In the genomic region with DNA sequence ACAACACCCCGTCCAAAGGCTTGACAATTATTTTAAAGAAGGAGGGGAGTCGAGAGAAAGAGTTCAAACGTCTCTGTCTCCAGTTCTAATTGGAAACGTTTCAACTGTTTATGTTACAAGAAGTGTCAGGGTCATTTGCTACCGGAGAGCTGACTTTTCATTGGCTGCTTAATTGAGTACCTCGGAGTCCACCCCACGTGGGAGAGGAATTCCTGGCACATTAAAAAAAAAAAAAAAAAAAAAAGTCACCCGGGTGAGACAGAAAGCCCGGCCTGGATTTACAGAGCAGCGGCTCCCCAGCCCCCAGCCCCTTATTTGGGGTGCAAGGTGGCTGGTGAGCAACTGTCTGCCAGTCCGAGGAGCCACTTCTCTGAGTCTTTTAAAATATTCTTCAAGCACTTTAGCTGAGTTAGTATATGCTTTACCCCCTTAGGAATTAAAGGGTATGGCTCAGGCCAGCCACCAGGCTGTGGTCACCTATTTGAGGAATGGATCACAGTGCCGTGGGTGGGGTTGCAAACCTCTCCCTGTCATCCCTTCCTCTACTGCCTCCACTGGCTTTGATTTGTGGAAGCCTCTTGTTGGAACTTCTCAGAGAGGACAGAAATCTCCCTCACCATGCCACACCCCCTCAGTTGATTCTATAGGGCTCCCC, we compare ENCODE assay signal across 1 cellular context.
A peak's percentile ranks its signal among the peaks of the same experiment; 100 is the strongest.
TF ChIP-seq lines count a peak whose summit lies in the region.

No MANE protein-coding gene starts in this region.

TF ChIP-seq in H1, 55 proteins besides CTCF, POLR2A, EP300 and RAD21:
- TF ChIP-seq, protein P1, sequence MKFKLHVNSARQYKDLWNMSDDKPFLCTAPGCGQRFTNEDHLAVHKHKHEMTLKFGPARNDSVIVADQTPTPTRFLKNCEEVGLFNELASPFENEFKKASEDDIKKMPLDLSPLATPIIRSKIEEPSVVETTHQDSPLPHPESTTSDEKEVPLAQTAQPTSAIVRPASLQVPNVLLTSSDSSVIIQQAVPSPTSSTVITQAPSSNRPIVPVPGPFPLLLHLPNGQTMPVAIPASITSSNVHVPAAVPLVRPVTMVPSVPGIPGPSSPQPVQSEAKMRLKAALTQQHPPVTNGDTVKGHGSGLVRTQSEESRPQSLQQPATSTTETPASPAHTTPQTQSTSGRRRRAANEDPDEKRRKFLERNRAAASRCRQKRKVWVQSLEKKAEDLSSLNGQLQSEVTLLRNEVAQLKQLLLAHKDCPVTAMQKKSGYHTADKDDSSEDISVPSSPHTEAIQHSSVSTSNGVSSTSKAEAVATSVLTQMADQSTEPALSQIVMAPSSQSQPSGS (IDR thresholded peaks at IDR 0.05; ENCODE audit: low read length), result peak; percentile 52; the same call in 1 of the 2 replicates
- TF ChIP-seq YY1 (IDR thresholded peaks at IDR 0.05; ENCODE audit: low read depth, low read length) (0 out of 2 replicates have a peak, but pooled peaks have one; percentile 47), JUND (IDR thresholded peaks at IDR 0.05; ENCODE audit: low read length) (no peak), TEAD4 (IDR thresholded peaks at IDR 0.05; ENCODE audit: low read depth, low read length) (peak; percentile 64; the same call in 1 of the 2 replicates), SP1 (IDR thresholded peaks at IDR 0.05; ENCODE audit: low read depth, low read length) (peak; percentile 98), EGR1 (IDR thresholded peaks at IDR 0.05; ENCODE audit: borderline replicate concordance, low read depth, low read length) (peak; percentile 53), NANOG (IDR thresholded peaks at IDR 0.05; ENCODE audit: insufficient read depth, low read depth, low read length, poor library complexity, severe bottlenecking) (peak; percentile 53), SRF (IDR thresholded peaks at IDR 0.05; ENCODE audit: low read depth, low read length) (peak; percentile 40; the same call in 1 of the 2 replicates), SIN3A (conservative IDR thresholded peaks at IDR 0.05 in 1 of 2, IDR thresholded peaks at IDR 0.05 in 1 of 2; ENCODE audit: low read depth in 1 of 2, low read length in 2 of 2) (0 out of 4 replicates have a peak, but pooled peaks have one; percentile 24 to 38), EZH2 (IDR thresholded peaks at IDR 0.05; ENCODE audit: low read depth, low read length, severe bottlenecking) (no peak)
